Comparison of ENCODE assay signal across 8 cellular contexts in the genomic region with DNA sequence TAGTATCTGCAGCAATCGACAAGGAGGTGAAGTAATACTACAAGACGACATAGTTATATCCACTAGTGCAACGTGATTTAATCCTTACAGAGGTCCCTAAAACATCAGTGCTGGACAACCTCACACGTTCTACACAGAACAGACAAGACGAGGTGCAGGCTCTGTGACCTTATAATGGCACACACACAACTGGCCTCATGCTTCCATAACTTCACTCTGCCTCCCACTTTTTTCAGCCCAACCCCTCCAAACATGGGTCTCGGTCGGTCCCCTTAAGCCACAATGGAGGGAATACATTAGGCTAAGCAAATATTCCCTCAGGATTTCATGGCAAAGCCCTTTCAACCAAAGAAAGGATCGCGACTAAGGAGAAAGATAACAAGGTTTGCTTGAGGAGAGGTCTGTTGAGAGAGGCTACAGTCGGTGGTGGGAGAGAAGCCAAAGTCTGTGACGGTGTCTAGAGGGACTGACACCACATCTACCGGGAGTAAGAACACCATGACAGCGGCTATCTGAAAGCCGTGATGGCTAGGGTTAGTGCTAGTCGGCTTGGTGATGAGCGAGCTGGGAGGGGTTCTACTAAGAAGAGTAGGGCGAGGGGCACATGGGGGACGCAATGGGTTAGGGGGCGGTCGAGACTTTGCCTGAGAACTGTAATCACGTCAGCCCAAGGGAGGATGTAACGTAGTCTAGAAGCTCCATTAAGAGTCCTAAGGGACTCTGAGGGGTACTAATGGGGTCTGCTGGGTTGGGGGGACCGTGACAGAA. TPM values are rescaled to one million over a fixed set of nuclear protein-coding genes. Genes with fewer than 3 reads are reported as not detected.
DNase-seq lines count a peak whose midpoint lies in the region; ATAC-seq and TF ChIP-seq lines count a peak whose summit lies in the region.

No MANE protein-coding gene starts in this region.

- intact Hi-C loops in left ventricle myocardium superior (cut with micrococcal nuclease): no loop called here

- H3K4me3 Mint-ChIP-seq in progenitor cell of endocrine pancreas (ENCODE audit: low read depth): peak overlapping the region; percentile 98

- peak; percentile 2 for ATAC-seq in GM18861 (IDR thresholded peaks at IDR 0.05; ENCODE audit: unreplicated experiment)
- peak; percentile 20 for ATAC-seq in left ventricle myocardium superior
- ATAC-seq in HG02884 (IDR thresholded peaks at IDR 0.05; ENCODE audit: unreplicated experiment): no peak

- H3K27ac ChIP-seq in adipose tissue (ENCODE audit: low read depth, low read length): peak overlapping the region; percentile 88

- no peaks in the 10 kb centered on the region for H3K9me3 ChIP-seq in MG63

- no peaks in the 10 kb centered on the region for H3K36me3 ChIP-seq in MG63

- no peaks in the 10 kb centered on the region for H3K27me3 ChIP-seq in MG63

- 3% methylated on average over 23 of the region's 23 CpGs for WGBS in adipose tissue, 3 donors

- H3K4me3 ChIP-seq in AG10803 (ENCODE audit: low read length) (peak overlapping the region; percentile 92), MG63 (peak overlapping the region; percentile 79)

- TF ChIP-seq CTCF in AG10803 (conservative IDR thresholded peaks at IDR 0.05; ENCODE audit: low read length): no peak
- no peak for TF ChIP-seq CTCF in progenitor cell of endocrine pancreas (IDR thresholded peaks at IDR 0.05; ENCODE audit: unreplicated experiment)

- no peaks in the 10 kb centered on the region for H3K36me3 Mint-ChIP-seq in progenitor cell of endocrine pancreas (ENCODE audit: insufficient read depth)

- H3K4me1 Mint-ChIP-seq in progenitor cell of endocrine pancreas (ENCODE audit: low read depth): peaks cover 32% of the 10 kb centered on the region

- no peaks in the 10 kb centered on the region for H3K9me3 Mint-ChIP-seq in progenitor cell of endocrine pancreas (ENCODE audit: low read depth)

- peak overlapping the region; percentile 85 for H3K27ac Mint-ChIP-seq in progenitor cell of endocrine pancreas

- peaks cover 34% of the 10 kb centered on the region for H3K27me3 Mint-ChIP-seq in progenitor cell of endocrine pancreas

- peak; percentile 21 for DNase-seq in AG10803 (ENCODE audit: low read depth)
- DNase-seq in MG63: peak; percentile 18
- DNase-seq in left ventricle myocardium superior: no peak
- DNase-seq in progenitor cell of endocrine pancreas (ENCODE audit: low spot score, unreplicated experiment): no peak
- DNase-seq in NCI-H510A (lab: John Stamatoyannopoulos, UW): no peak

RNA-seq across cellular contexts. Expression of a gene that starts 1.1 kb away (rescaled TPM):
- total RNA-seq in MG63 (2014; rRNA removed; shearing (Covaris generic); ENCODE audit: low replicate concordance): 21.1 and 22.6 TPM in 2 replicates
- polyA plus RNA-seq in adipose tissue: 1 to 10 TPM; 2.2 to 7.9 (median 5.7) TPM
- total RNA-seq in left ventricle myocardium superior (29.7 TPM), progenitor cell of endocrine pancreas (28.3 and 32.0 TPM in 2 replicates)

RNA-seq across cellular contexts. Expression of a gene that starts 1.3 kb away (rescaled TPM):
- 0.84 and 1.7 TPM in 2 replicates for total RNA-seq in MG63 (2014; rRNA removed; shearing (Covaris generic); ENCODE audit: low replicate concordance)
- polyA plus RNA-seq in adipose tissue: 1 to 10 TPM in 2 of 3 donors, under 1 TPM in 1; 0.97 to 1.0 (median 1.0) TPM
- total RNA-seq in left ventricle myocardium superior: 6.3 TPM
- 4.7 and 5.1 TPM in 2 replicates for total RNA-seq in progenitor cell of endocrine pancreas

Comparison
In these comparisons a context has a peak if more than half of its experiments do, and no peak if none do; other contexts are left out.
1. DNase-seq: peak in AG10803 (single experiment) and MG63 (single experiment); none in left ventricle myocardium superior (single experiment), progenitor cell of endocrine pancreas (single experiment) and NCI-H510A (single experiment).